ENCODE assay signal across 23 cellular contexts in genomic region chr5:32511778-32512374, GRCh38.
DNase-seq lines count a peak whose midpoint lies in the region; ATAC-seq and TF ChIP-seq lines count a peak whose summit lies in the region.
"Had no signal": no experiment of that assay in that cellular context is flagged by ENCODE, and none has a peak within 500 bp of the region (broad histone marks: within the 10 kb centered on the region; RNA-seq: fewer than 3 reads in every experiment).

No MANE protein-coding gene starts in this region.

- H3K9me3 ChIP-seq in CD4-positive, CD25-positive, alpha-beta regulatory T cell (ENCODE audit: control insufficient read depth in 2 of 2, low read length in 2 of 2): no peaks in the 10 kb centered on the region
- H3K9me3 ChIP-seq in DND-41 (ENCODE audit: insufficient read depth, low read length, severe bottlenecking) (no peaks in the 10 kb centered on the region), mucosa of descending colon (no peaks in the 10 kb centered on the region)
- H3K9me3 ChIP-seq: sigmoid colon, thyroid gland had no signal

- peak overlapping the region in 1 of 3 donors; percentile 38 for H3K27ac Mint-ChIP-seq in CD4-positive, CD25-positive, alpha-beta regulatory T cell
- H3K27ac Mint-ChIP-seq in T-helper 1 cell treated with Interleukin-12 subunit alpha and Interleukin-12 subunit beta and Interleukin-4 antibody, amounts not matched to agents 30 μg/mL and 1 μg/mL, for 36 hours: peak overlapping the region; percentile 69
- H3K27ac Mint-ChIP-seq: activated CD4-positive, alpha-beta T cell treated with anti-CD3 and anti-CD28 coated beads, Interleukin-2, amount 10 ng/mL, durations not matched to agents 7 days and 5 days; stimulated activated memory B cell treated with anti-CD40 and anti-IgM and Interleukin-4, amounts not matched to agents 10 μg/mL and 1 μg/mL and 100 μg/mL, for 72 hours had no signal

- peak; percentile 69 to 71 for ATAC-seq in CD4-positive, CD25-positive, alpha-beta regulatory T cell (ENCODE audit: low read depth in 2 of 2)
- peak; percentile 85 for ATAC-seq in DND-41 (ENCODE audit: insufficient read depth, low read depth)
- ATAC-seq in mucosa of descending colon: peak; percentile 36
- no peak for ATAC-seq in HG02981 (IDR thresholded peaks at IDR 0.05; ENCODE audit: unreplicated experiment)
- ATAC-seq: Right ventricle myocardium inferior; stimulated activated memory B cell treated with anti-CD40 and anti-IgM and Interleukin-4, amounts not matched to agents 10 μg/mL and 1 μg/mL and 100 μg/mL, for 72 hours had no signal

- H4K20me1 ChIP-seq in DND-41 (ENCODE audit: insufficient read depth, low read length): no peaks in the 10 kb centered on the region

- intact Hi-C loops in mucosa of descending colon (cut with DNase I, micrococcal nuclease): no loop called here

- H3K36me3 Mint-ChIP-seq in CD4-positive, CD25-positive, alpha-beta regulatory T cell: no peaks in the 10 kb centered on the region
- H3K36me3 Mint-ChIP-seq in T-helper 1 cell treated with Interleukin-12 subunit alpha and Interleukin-12 subunit beta and Interleukin-4 antibody, amounts not matched to agents 30 μg/mL and 1 μg/mL, for 36 hours (ENCODE audit: low read depth): peaks cover under 1% of the 10 kb centered on the region
- H3K36me3 Mint-ChIP-seq: stimulated activated memory B cell treated with anti-CD40 and anti-IgM and Interleukin-4, amounts not matched to agents 10 μg/mL and 1 μg/mL and 100 μg/mL, for 72 hours had no signal

- H3K4me1 Mint-ChIP-seq in CD4-positive, CD25-positive, alpha-beta regulatory T cell: no peaks in the 10 kb centered on the region
- H3K4me1 Mint-ChIP-seq in T-helper 1 cell treated with Interleukin-12 subunit alpha and Interleukin-12 subunit beta and Interleukin-4 antibody, amounts not matched to agents 30 μg/mL and 1 μg/mL, for 36 hours (ENCODE audit: low read depth): peaks cover 6% of the 10 kb centered on the region
- H3K4me1 Mint-ChIP-seq: activated CD4-positive, alpha-beta T cell treated with anti-CD3 and anti-CD28 coated beads, Interleukin-2, amount 10 ng/mL, durations not matched to agents 7 days and 5 days; stimulated activated memory B cell treated with anti-CD40 and anti-IgM and Interleukin-4, amounts not matched to agents 10 μg/mL and 1 μg/mL and 100 μg/mL, for 72 hours had no signal

- no peak overlapping the region for H3K4me2 ChIP-seq in DND-41 (ENCODE audit: insufficient read depth, low read length)

- H2AFZ ChIP-seq in DND-41 (ENCODE audit: low read depth, low read length): no peak overlapping the region

- H3K4me3 ChIP-seq in CD4-positive, CD25-positive, alpha-beta regulatory T cell (ENCODE audit: low read depth, low read length): no peak overlapping the region
- H3K4me3 ChIP-seq in DND-41 (ENCODE audit: low read depth in 1 of 2, low read length in 2 of 2) (no peak overlapping the region), mucosa of descending colon (no peak overlapping the region)
- H3K4me3 ChIP-seq: lung, sigmoid colon, thyroid gland had no signal

- no peaks in the 10 kb centered on the region for H3K36me3 ChIP-seq in CD4-positive, CD25-positive, alpha-beta regulatory T cell (ENCODE audit: control insufficient read depth, insufficient read depth, low read length)
- H3K36me3 ChIP-seq in DND-41 (ENCODE audit: insufficient read depth, low read length): no peaks in the 10 kb centered on the region
- H3K36me3 ChIP-seq in mucosa of descending colon (ENCODE audit: low read depth): no peaks in the 10 kb centered on the region
- H3K36me3 ChIP-seq: sigmoid colon, thyroid gland had no signal

- no peaks in the 10 kb centered on the region for H3K79me2 ChIP-seq in DND-41 (ENCODE audit: insufficient read depth, low read length)

- no peak for TF ChIP-seq CTCF in DND-41 (IDR thresholded peaks at IDR 0.05; ENCODE audit: borderline replicate concordance, extremely low read depth, low read length, poor library complexity, severe bottlenecking)
- no peak for TF ChIP-seq CTCF in mucosa of descending colon (IDR thresholded peaks at IDR 0.05)

- H3K27me3 ChIP-seq in CD4-positive, CD25-positive, alpha-beta regulatory T cell (ENCODE audit: control insufficient read depth, insufficient read depth, low read length): no peaks in the 10 kb centered on the region
- peaks cover under 1% of the 10 kb centered on the region for H3K27me3 ChIP-seq in DND-41 (ENCODE audit: insufficient read depth, low read length, poor library complexity)
- H3K27me3 ChIP-seq: sigmoid colon, thyroid gland had no signal

- no peak overlapping the region for H3K9ac ChIP-seq in DND-41 (ENCODE audit: low read depth, low read length)

- no peak overlapping the region for H3K27ac ChIP-seq in CD4-positive, CD25-positive, alpha-beta regulatory T cell (ENCODE audit: insufficient read depth, low read length, poor library complexity, severe bottlenecking)
- H3K27ac ChIP-seq in DND-41 (ENCODE audit: low read length): no peak overlapping the region
- H3K27ac ChIP-seq: sigmoid colon, thyroid gland had no signal

- H3K4me1 ChIP-seq in CD4-positive, CD25-positive, alpha-beta regulatory T cell (ENCODE audit: control insufficient read depth, insufficient read depth, low read length, poor library complexity, severe bottlenecking): no peaks in the 10 kb centered on the region
- H3K4me1 ChIP-seq in DND-41 (ENCODE audit: insufficient read depth, low read length) (no peaks in the 10 kb centered on the region), mucosa of descending colon (ENCODE audit: low read depth) (no peaks in the 10 kb centered on the region)
- H3K4me1 ChIP-seq: thyroid gland had no signal

- peak in 1 of 3 donors; percentile 63 for DNase-seq in CD4-positive, CD25-positive, alpha-beta regulatory T cell
- DNase-seq in DND-41: peak; percentile 23
- DNase-seq in mucosa of descending colon: no peak
- DNase-seq in UCSD-AML1 (lab: John Stamatoyannopoulos, UW; ENCODE audit: unreplicated experiment): no peak
- DNase-seq in mucosa of gallbladder (ENCODE audit: low spot score): no peak
- DNase-seq: activated CD4-positive, alpha-beta T cell treated with anti-CD3 and anti-CD28 coated beads, Interleukin-2, amount 10 ng/mL, durations not matched to agents 7 days and 5 days; activated naive CD4-positive, alpha-beta T cell; activated T-cell treated with anti-CD3 and anti-CD28 coated beads for 4 hours; cerebellar nuclear complex; COR-L47; erythroblast; foreskin melanocyte; HCEC 1CT; Kasumi-1; NCI-H1105; NCI-H524 treated with DMSO at 0.1 percent for 48 hours; sigmoid colon; thyroid gland had no signal

- no peaks in the 10 kb centered on the region for H3K9me3 Mint-ChIP-seq in CD4-positive, CD25-positive, alpha-beta regulatory T cell
- H3K9me3 Mint-ChIP-seq in T-helper 1 cell treated with Interleukin-12 subunit alpha and Interleukin-12 subunit beta and Interleukin-4 antibody, amounts not matched to agents 30 μg/mL and 1 μg/mL, for 36 hours: no peaks in the 10 kb centered on the region
- H3K9me3 Mint-ChIP-seq: activated CD4-positive, alpha-beta T cell treated with anti-CD3 and anti-CD28 coated beads, Interleukin-2, amount 10 ng/mL, durations not matched to agents 7 days and 5 days; stimulated activated memory B cell treated with anti-CD40 and anti-IgM and Interleukin-4, amounts not matched to agents 10 μg/mL and 1 μg/mL and 100 μg/mL, for 72 hours had no signal

- H3K4me3 Mint-ChIP-seq in CD4-positive, CD25-positive, alpha-beta regulatory T cell: no peak overlapping the region
- H3K4me3 Mint-ChIP-seq in T-helper 1 cell treated with Interleukin-12 subunit alpha and Interleukin-12 subunit beta and Interleukin-4 antibody, amounts not matched to agents 30 μg/mL and 1 μg/mL, for 36 hours: no peak overlapping the region
- H3K4me3 Mint-ChIP-seq: activated CD4-positive, alpha-beta T cell treated with anti-CD3 and anti-CD28 coated beads, Interleukin-2, amount 10 ng/mL, durations not matched to agents 7 days and 5 days; stimulated activated memory B cell treated with anti-CD40 and anti-IgM and Interleukin-4, amounts not matched to agents 10 μg/mL and 1 μg/mL and 100 μg/mL, for 72 hours had no signal

- H3K27me3 Mint-ChIP-seq in CD4-positive, CD25-positive, alpha-beta regulatory T cell: peaks cover 9% of the 10 kb centered on the region
- H3K27me3 Mint-ChIP-seq in T-helper 1 cell treated with Interleukin-12 subunit alpha and Interleukin-12 subunit beta and Interleukin-4 antibody, amounts not matched to agents 30 μg/mL and 1 μg/mL, for 36 hours (ENCODE audit: low read depth): peaks cover 1% of the 10 kb centered on the region
- H3K27me3 Mint-ChIP-seq: activated CD4-positive, alpha-beta T cell treated with anti-CD3 and anti-CD28 coated beads, Interleukin-2, amount 10 ng/mL, durations not matched to agents 7 days and 5 days; stimulated activated memory B cell treated with anti-CD40 and anti-IgM and Interleukin-4, amounts not matched to agents 10 μg/mL and 1 μg/mL and 100 μg/mL, for 72 hours had no signal
